ENCODE assay signal across 9 cellular contexts in the genomic region with DNA sequence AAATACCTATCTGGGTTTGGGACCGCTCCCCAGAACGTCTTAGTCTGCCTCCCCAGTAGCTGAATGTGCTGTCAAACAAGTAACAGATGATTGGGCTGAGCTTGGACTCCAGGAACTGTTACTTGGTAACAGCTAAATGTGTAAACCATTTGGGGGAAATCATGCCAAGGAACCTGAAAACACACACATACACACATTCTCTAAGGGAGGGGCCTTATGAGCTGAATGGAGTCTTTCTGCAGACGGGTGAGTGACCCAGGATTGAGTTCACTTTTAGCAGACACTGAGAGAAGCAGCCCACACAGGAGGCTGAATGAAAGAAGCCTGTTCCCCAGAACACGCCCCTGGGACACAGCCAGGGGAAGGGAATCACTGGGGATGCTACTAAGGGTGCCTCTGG. TPM values are rescaled to one million over a fixed set of nuclear protein-coding genes. Genes with fewer than 3 reads are reported as not detected.
DNase-seq lines count a peak whose midpoint lies in the region; ATAC-seq, FAIRE-seq and TF ChIP-seq lines count a peak whose summit lies in the region.
"Had no signal": no experiment of that assay in that cellular context is flagged by ENCODE, and none has a peak within 500 bp of the region (broad histone marks: within the 10 kb centered on the region; RNA-seq: fewer than 3 reads in every experiment).

No MANE protein-coding gene starts in this region.

- H3K36me3 ChIP-seq in right atrium auricular region, result peaks cover 15% of the 10 kb centered on the region
- H3K36me3 ChIP-seq in small intestine (ENCODE audit: control insufficient read depth in 2 of 2, insufficient read depth in 2 of 2, low read length in 2 of 2), result peaks cover 6 to 7% of the 10 kb centered on the region in 2 donors

- no peak for ATAC-seq in activated CD8-positive, alpha-beta memory T cell treated with anti-CD3 and anti-CD28 coated beads, Interleukin-2, amount 10 ng/mL, durations not matched to agents 7 days and 5 days
- ATAC-seq in WTC11 (no peak), HG02981 (IDR thresholded peaks at IDR 0.05; ENCODE audit: unreplicated experiment) (no peak)

- H3K27me3 Mint-ChIP-seq in activated CD8-positive, alpha-beta memory T cell treated with anti-CD3 and anti-CD28 coated beads, Interleukin-2, amount 10 ng/mL, durations not matched to agents 7 days and 5 days, result no peaks in the 10 kb centered on the region
- no peaks in the 10 kb centered on the region for H3K27me3 Mint-ChIP-seq in WTC11 (ENCODE audit: low read depth)

- POLR2A ChIA-PET in WTC11 (lab: Charles Lee), result interaction anchor here (0.6 to 2.6 kb wide), 4 partner anchors 13 to 119 kb away, joined by 3 to 14 read pairs (median 6); a partner anchor contains a TSS

- TF ChIP-seq CTCF in WTC11 (IDR thresholded peaks at IDR 0.05) (no peak), right atrium auricular region (IDR thresholded peaks at IDR 0.05) (no peak)

- peak overlapping the region; percentile 86 to 89 for H3K27ac ChIP-seq in right atrium auricular region
- no peak overlapping the region for H3K27ac ChIP-seq in small intestine (ENCODE audit: low read depth in 1 of 2, low read length in 1 of 2)

- DNase-seq in activated CD8-positive, alpha-beta memory T cell treated with anti-CD3 and anti-CD28 coated beads, Interleukin-2, amount 10 ng/mL, durations not matched to agents 7 days and 5 days, result no peak
- no peak for DNase-seq in activated CD8-positive, alpha-beta memory T cell treated with anti-CD3 and anti-CD28 coated beads for 24 hours
- no peak for DNase-seq in WTC11 (ENCODE audit: low spot score)
- DNase-seq in right atrium auricular region (ENCODE audit: low spot score), result no peak
- DNase-seq in small intestine, result peak; percentile 19
- no peak for DNase-seq in NK-92 (lab: John Stamatoyannopoulos, UW; ENCODE audit: unreplicated experiment)
- no peak for DNase-seq in NCI-H1417 treated with DMSO at 0.1 percent for 48 hours (lab: John Stamatoyannopoulos, UW)

- CTCF ChIA-PET in activated CD8-positive, alpha-beta memory T cell treated with anti-CD3 and anti-CD28 coated beads, Interleukin-2, amount 10 ng/mL, durations not matched to agents 7 days and 5 days (lab: Charles Lee), result interaction anchor here (1.4 to 4.7 kb wide), 4 partner anchors 13 to 101 kb away, joined by 3 to 36 read pairs (median 6); a partner anchor contains a TSS
- CTCF ChIA-PET in WTC11 (lab: Charles Lee), result interaction anchor here (0.7 to 8.6 kb wide), 5 partner anchors 13 to 179 kb away, joined by 3 to 134 read pairs (median 20); a partner anchor contains a TSS

- FAIRE-seq in small intestine (lab: Jason Lieb, UNC), result no peak
- FAIRE-seq: endometrium had no signal

- H3K4me1 Mint-ChIP-seq in activated CD8-positive, alpha-beta memory T cell treated with anti-CD3 and anti-CD28 coated beads, Interleukin-2, amount 10 ng/mL, durations not matched to agents 7 days and 5 days, result peaks cover 40% of the 10 kb centered on the region
- peaks cover 51% of the 10 kb centered on the region for H3K4me1 Mint-ChIP-seq in WTC11

- H3K36me3 Mint-ChIP-seq in activated CD8-positive, alpha-beta memory T cell treated with anti-CD3 and anti-CD28 coated beads, Interleukin-2, amount 10 ng/mL, durations not matched to agents 7 days and 5 days, result peaks cover 26% of the 10 kb centered on the region
- peaks cover 17% of the 10 kb centered on the region for H3K36me3 Mint-ChIP-seq in WTC11

- peaks cover 0 to 52% of the 10 kb centered on the region in 2 donors for H3K4me1 ChIP-seq in right atrium auricular region
- H3K4me1 ChIP-seq in small intestine (ENCODE audit: control insufficient read depth in 2 of 2, insufficient read depth in 1 of 2, low read depth in 1 of 2, low read length in 1 of 2), result peaks cover 3 to 8% of the 10 kb centered on the region in 2 donors

- H3K9me3 Mint-ChIP-seq in activated CD8-positive, alpha-beta memory T cell treated with anti-CD3 and anti-CD28 coated beads, Interleukin-2, amount 10 ng/mL, durations not matched to agents 7 days and 5 days (ENCODE audit: low read depth), result no peaks in the 10 kb centered on the region
- no peaks in the 10 kb centered on the region for H3K9me3 Mint-ChIP-seq in WTC11

- H3K27ac Mint-ChIP-seq in activated CD8-positive, alpha-beta memory T cell treated with anti-CD3 and anti-CD28 coated beads, Interleukin-2, amount 10 ng/mL, durations not matched to agents 7 days and 5 days, result peak overlapping the region; percentile 89
- peak overlapping the region; percentile 52; the same call in 1 of the 2 replicates for H3K27ac Mint-ChIP-seq in WTC11

- H3K27me3 ChIP-seq in right atrium auricular region (no peaks in the 10 kb centered on the region), small intestine (ENCODE audit: control insufficient read depth in 2 of 2, insufficient read depth in 2 of 2, low read length in 2 of 2) (no peaks in the 10 kb centered on the region)

- 38 to 54% (median 48%) methylated on average over 4 of the region's 4 CpGs for WGBS in small intestine, 3 donors

- H3K9me3 ChIP-seq in right atrium auricular region (no peaks in the 10 kb centered on the region), small intestine (ENCODE audit: control insufficient read depth, low read depth) (no peaks in the 10 kb centered on the region)

- H3K4me3 ChIP-seq in right atrium auricular region, result peak overlapping the region in 1 of 2 donors; percentile 96
- peak overlapping the region in 1 of 2 donors; percentile 78 for H3K4me3 ChIP-seq in small intestine (ENCODE audit: low read depth in 1 of 2, low read length in 2 of 2)

- H3K4me3 Mint-ChIP-seq in activated CD8-positive, alpha-beta memory T cell treated with anti-CD3 and anti-CD28 coated beads, Interleukin-2, amount 10 ng/mL, durations not matched to agents 7 days and 5 days, result peak overlapping the region; percentile 91
- H3K4me3 Mint-ChIP-seq in WTC11, result peak overlapping the region; percentile 84

TF ChIP-seq in WTC11, 78 proteins besides CTCF, POLR2A, EP300 and RAD21 (continues in another document):
- TF ChIP-seq SMAD3 (CRISPR knock-in tag; IDR thresholded peaks at IDR 0.05; ENCODE audit: borderline replicate concordance), result no peak
- TF ChIP-seq, protein P1, sequence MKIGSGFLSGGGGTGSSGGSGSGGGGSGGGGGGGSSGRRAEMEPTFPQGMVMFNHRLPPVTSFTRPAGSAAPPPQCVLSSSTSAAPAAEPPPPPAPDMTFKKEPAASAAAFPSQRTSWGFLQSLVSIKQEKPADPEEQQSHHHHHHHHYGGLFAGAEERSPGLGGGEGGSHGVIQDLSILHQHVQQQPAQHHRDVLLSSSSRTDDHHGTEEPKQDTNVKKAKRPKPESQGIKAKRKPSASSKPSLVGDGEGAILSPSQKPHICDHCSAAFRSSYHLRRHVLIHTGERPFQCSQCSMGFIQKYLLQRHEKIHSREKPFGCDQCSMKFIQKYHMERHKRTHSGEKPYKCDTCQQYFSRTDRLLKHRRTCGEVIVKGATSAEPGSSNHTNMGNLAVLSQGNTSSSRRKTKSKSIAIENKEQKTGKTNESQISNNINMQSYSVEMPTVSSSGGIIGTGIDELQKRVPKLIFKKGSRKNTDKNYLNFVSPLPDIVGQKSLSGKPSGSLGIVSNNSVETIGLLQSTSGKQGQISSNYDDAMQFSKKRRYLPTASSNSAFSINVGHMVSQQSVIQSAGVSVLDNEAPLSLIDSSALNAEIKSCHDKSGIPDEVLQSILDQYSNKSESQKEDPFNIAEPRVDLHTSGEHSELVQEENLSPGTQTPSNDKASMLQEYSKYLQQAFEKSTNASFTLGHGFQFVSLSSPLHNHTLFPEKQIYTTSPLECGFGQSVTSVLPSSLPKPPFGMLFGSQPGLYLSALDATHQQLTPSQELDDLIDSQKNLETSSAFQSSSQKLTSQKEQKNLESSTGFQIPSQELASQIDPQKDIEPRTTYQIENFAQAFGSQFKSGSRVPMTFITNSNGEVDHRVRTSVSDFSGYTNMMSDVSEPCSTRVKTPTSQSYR (CRISPR knock-in tag; IDR thresholded peaks at IDR 0.05), result no peak
- TF ChIP-seq PRRX2 (CRISPR knock-in tag; IDR thresholded peaks at IDR 0.05), result no peak
- TF ChIP-seq, protein P2, sequence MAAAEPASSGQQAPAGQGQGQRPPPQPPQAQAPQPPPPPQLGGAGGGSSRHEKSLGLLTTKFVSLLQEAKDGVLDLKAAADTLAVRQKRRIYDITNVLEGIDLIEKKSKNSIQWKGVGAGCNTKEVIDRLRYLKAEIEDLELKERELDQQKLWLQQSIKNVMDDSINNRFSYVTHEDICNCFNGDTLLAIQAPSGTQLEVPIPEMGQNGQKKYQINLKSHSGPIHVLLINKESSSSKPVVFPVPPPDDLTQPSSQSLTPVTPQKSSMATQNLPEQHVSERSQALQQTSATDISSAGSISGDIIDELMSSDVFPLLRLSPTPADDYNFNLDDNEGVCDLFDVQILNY (CRISPR knock-in tag; IDR thresholded peaks at IDR 0.05), result no peak
- no peak for TF ChIP-seq TP53 (CRISPR knock-in tag; IDR thresholded peaks at IDR 0.05)

RNA-seq across cellular contexts. Expression of a gene that starts 1.6 kb away (rescaled TPM):
- total RNA-seq in activated CD8-positive, alpha-beta memory T cell treated with anti-CD3 and anti-CD28 coated beads, Interleukin-2, amount 10 ng/mL, durations not matched to agents 7 days and 5 days, result 100 to 1,000 TPM; 186 to 220 TPM
- total RNA-seq in WTC11 (2021) (312 to 350 TPM (median 316 TPM) in 3 replicates), right atrium auricular region (10 to 100 TPM; 31.7 to 42.2 TPM)
- polyA plus RNA-seq in small intestine, result 10 to 100 TPM; 44.0 to 55.6 (median 53.2) TPM

RNA-seq across cellular contexts. Expression of a gene that starts 13.2 kb away (rescaled TPM):
- total RNA-seq in activated CD8-positive, alpha-beta memory T cell treated with anti-CD3 and anti-CD28 coated beads, Interleukin-2, amount 10 ng/mL, durations not matched to agents 7 days and 5 days, result 1 to 10 TPM in 1 of 2 experiments, under 1 TPM in 1; 0.49 to 1.1 TPM
- total RNA-seq in WTC11 (2021), result 1.2 to 2.1 TPM (median 1.9 TPM) in 3 replicates
- total RNA-seq in right atrium auricular region, result under 1 TPM; 0.43 to 0.56 TPM
- under 1 TPM in 1 of 3 donors, not detected in 2; 0.28 TPM for polyA plus RNA-seq in small intestine

RNA-seq across cellular contexts. Expression of a gene that starts 49.4 kb away (rescaled TPM):
- total RNA-seq in activated CD8-positive, alpha-beta memory T cell treated with anti-CD3 and anti-CD28 coated beads, Interleukin-2, amount 10 ng/mL, durations not matched to agents 7 days and 5 days, result 100 to 1,000 TPM in 1 of 2 experiments, 10 to 100 TPM in 1; 98.1 to 112 TPM
- total RNA-seq in WTC11 (2021) (52.5 to 54.2 TPM (median 53.9 TPM) in 3 replicates), right atrium auricular region (10 to 100 TPM; 23.1 to 29.5 TPM)
- 10 to 100 TPM; 13.2 to 37.4 (median 19.5) TPM for polyA plus RNA-seq in small intestine

RNA-seq across cellular contexts. Expression of a gene that starts 52.0 kb away (rescaled TPM):
- total RNA-seq in activated CD8-positive, alpha-beta memory T cell treated with anti-CD3 and anti-CD28 coated beads, Interleukin-2, amount 10 ng/mL, durations not matched to agents 7 days and 5 days, result 10 to 100 TPM; 14.4 to 16.4 TPM
- total RNA-seq in WTC11 (2021), result 13.4 to 15.0 TPM (median 14.7 TPM) in 3 replicates
- total RNA-seq in right atrium auricular region, result 1 to 10 TPM; 6.9 to 8.7 TPM
- polyA plus RNA-seq in small intestine, result 1 to 10 TPM in 1 of 3 donors, not detected in 2; 1.7 TPM

Comparison
In these comparisons a context has a peak if more than half of its experiments do, and no peak if none do; other contexts are left out.
1. H3K27ac ChIP-seq: peak in right atrium auricular region (2 of 2); none in small intestine (0 of 2).